18 cellular contexts compared by ENCODE assay signal in the genomic region with DNA sequence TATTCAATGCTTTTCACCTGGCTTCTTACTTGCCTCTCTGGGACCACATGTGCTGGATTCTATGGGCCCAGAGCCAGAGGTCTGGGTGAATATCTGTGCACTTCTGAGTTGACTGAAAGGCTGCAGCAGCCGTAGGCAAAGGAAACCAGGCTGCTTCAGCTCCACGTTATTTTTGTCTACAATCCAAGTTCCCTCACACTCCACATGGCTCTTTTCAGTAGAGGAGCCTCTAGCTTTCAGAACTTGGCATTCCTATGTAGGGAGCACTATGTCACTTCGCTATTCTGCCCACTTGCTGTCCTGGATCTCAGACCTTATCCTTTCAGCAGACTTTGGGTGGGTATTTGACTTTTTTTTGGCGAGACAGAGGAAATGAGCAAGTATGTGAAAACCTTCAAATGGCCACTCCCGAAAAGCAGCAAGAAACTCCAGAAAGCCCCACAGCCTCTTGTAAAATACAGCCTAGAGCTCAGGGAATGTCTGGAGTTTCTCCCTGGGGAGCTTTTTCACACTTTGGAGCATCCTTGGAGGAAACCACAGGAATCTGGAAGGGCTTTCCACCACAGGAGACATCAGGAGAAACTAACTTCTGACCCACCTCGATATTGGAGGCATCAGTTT.
DNase-seq lines count a peak whose midpoint lies in the region; ATAC-seq and TF ChIP-seq lines count a peak whose summit lies in the region.
"Had no signal": no experiment of that assay in that cellular context is flagged by ENCODE, and none has a peak within 500 bp of the region (broad histone marks: within the 10 kb centered on the region; RNA-seq: fewer than 3 reads in every experiment).

No MANE protein-coding gene starts in this region.

- H4K20me1 ChIP-seq in smooth muscle cell (ENCODE audit: low read depth): no peaks in the 10 kb centered on the region

- H3K79me2 ChIP-seq in smooth muscle cell (ENCODE audit: low read depth): no peaks in the 10 kb centered on the region

- H3K4me2 ChIP-seq in smooth muscle cell: no peak overlapping the region

- in situ Hi-C loops in brain microvascular endothelial cell (cut with HindIII; ENCODE audit: low pct_ligation_motif_present, low sequenced_read_pairs): no loop called here

- H3K27ac ChIP-seq in brain microvascular endothelial cell: peak overlapping the region; percentile 55
- peak overlapping the region; percentile 39 for H3K27ac ChIP-seq in right cardiac atrium (ENCODE audit: low read length)
- peak overlapping the region; percentile 76 for H3K27ac ChIP-seq in smooth muscle cell (ENCODE audit: low read depth)

- H3K9ac ChIP-seq in smooth muscle cell (ENCODE audit: low read depth): no peak overlapping the region

- peak; percentile 54 for DNase-seq in ELR (ENCODE audit: low read depth)
- no peak for DNase-seq in brain microvascular endothelial cell
- DNase-seq in right cardiac atrium: peak in 1 of 3 donors; percentile 66
- no peak for DNase-seq in smooth muscle cell (lab: John Stamatoyannopoulos, UW; ENCODE audit: unreplicated experiment)
- no peak for DNase-seq in stimulated activated CD4-positive, alpha-beta T cell treated with anti-CD3 and anti-CD28 coated beads, Interleukin-4, amount 100 ng/mL, for 1 hour
- no peak for DNase-seq in SHP77 (lab: John Stamatoyannopoulos, UW)
- DNase-seq: activated CD4-positive, alpha-beta T cell treated with anti-CD3 and anti-CD28 coated beads for 1 hour; activated T-cell treated with anti-CD3 and anti-CD28 coated beads, Interleukin-2, amount 50 U/mL, for 4 hours; amygdala; CD4-positive, CD25-positive, alpha-beta regulatory T cell; effector memory CD4-positive, alpha-beta T cell; NCI-H345; ovary; stimulated activated CD4-positive, alpha-beta T cell treated with anti-CD3 and anti-CD28 coated beads, Interleukin-4, amount 100 ng/mL, for 4 hours; stimulated activated naive CD4-positive, alpha-beta T cell had no signal

- intact Hi-C loops in right cardiac atrium (cut with DNase I): no loop called here

- H3K27me3 ChIP-seq in brain microvascular endothelial cell (replicated peaks): no peaks in the 10 kb centered on the region
- H3K27me3 ChIP-seq in right cardiac atrium (ENCODE audit: control insufficient read depth, insufficient read depth): no peaks in the 10 kb centered on the region
- no peaks in the 10 kb centered on the region for H3K27me3 ChIP-seq in smooth muscle cell (ENCODE audit: low read depth)
- H3K27me3 ChIP-seq: ovary had no signal

- peaks cover 85% of the 10 kb centered on the region for H3K36me3 ChIP-seq in brain microvascular endothelial cell (replicated peaks)
- H3K36me3 ChIP-seq in smooth muscle cell (ENCODE audit: low read depth): peaks cover 28% of the 10 kb centered on the region
- H3K36me3 ChIP-seq: ovary had no signal

- WGBS in right cardiac atrium: 44% methylated on average over 6 of the region's 6 CpGs
- 52% methylated on average over 6 of the region's 6 CpGs for WGBS in smooth muscle cell (ENCODE audit: low lambda C conversion rate)

- H3K4me3 ChIP-seq in brain microvascular endothelial cell (ENCODE audit: low read depth, low read length) (no peak overlapping the region), right cardiac atrium (ENCODE audit: low read length) (no peak overlapping the region), smooth muscle cell (no peak overlapping the region)
- H3K4me3 ChIP-seq: lung, ovary had no signal

- no peaks in the 10 kb centered on the region for H3F3A ChIP-seq in smooth muscle cell (ENCODE audit: low read depth)

- ATAC-seq in right cardiac atrium (peak; percentile 85 to 87), GM19328 (IDR thresholded peaks at IDR 0.05; ENCODE audit: unreplicated experiment) (no peak), GM18498 (IDR thresholded peaks at IDR 0.05; ENCODE audit: unreplicated experiment) (no peak)
- ATAC-seq: activated T-cell treated with anti-CD3 and anti-CD28 coated beads, Interleukin-2, amount 50 U/mL, for 4 hours had no signal

- H2AFZ ChIP-seq in smooth muscle cell (ENCODE audit: low read depth): no peak overlapping the region

- TF ChIP-seq CTCF in brain microvascular endothelial cell (IDR thresholded peaks at IDR 0.05; ENCODE audit: low read depth, low read length, missing control alignments) (no peak), smooth muscle cell (IDR thresholded peaks at IDR 0.05; ENCODE audit: borderline replicate concordance, insufficient read depth, poor library complexity, severe bottlenecking) (no peak)

- H3K9me3 ChIP-seq in right cardiac atrium (ENCODE audit: control insufficient read depth, low read length): no peaks in the 10 kb centered on the region
- H3K9me3 ChIP-seq in smooth muscle cell (replicated peaks; ENCODE audit: low read depth): no peaks in the 10 kb centered on the region
- H3K9me3 ChIP-seq: ovary had no signal

- H3K4me1 ChIP-seq in right cardiac atrium (ENCODE audit: control insufficient read depth, insufficient read depth, low read length) (no peaks in the 10 kb centered on the region), smooth muscle cell (ENCODE audit: low read depth) (no peaks in the 10 kb centered on the region)

Comparison
In these comparisons a context has a peak if more than half of its experiments do, and no peak if none do; other contexts are left out.
1. ATAC-seq: peak in right cardiac atrium (2 of 2); none in GM19328 (single experiment) and GM18498 (single experiment).
2. Peak in every context shown above with its lines, with median percentiles within 50 percentile points of each other: H3K27ac ChIP-seq.